Comparison of ENCODE assay signal across 26 cellular contexts in genomic region chr2:127098711-127099110, GRCh38. TPM values are rescaled to one million over a fixed set of nuclear protein-coding genes. Genes with fewer than 3 reads are reported as not detected.
A peak's percentile ranks its signal among the peaks of the same experiment; 100 is the strongest.
DNase-seq lines count a peak whose midpoint lies in the region; ATAC-seq and TF ChIP-seq lines count a peak whose summit lies in the region.
"Had no signal": no experiment of that assay in that cellular context is flagged by ENCODE, and none has a peak within 500 bp of the region (broad histone marks: within the 10 kb centered on the region; RNA-seq: fewer than 3 reads in every experiment).

No MANE protein-coding gene starts in this region.

- peaks cover 91% of the 10 kb centered on the region for H4K20me1 ChIP-seq in BLaER1
- no peaks in the 10 kb centered on the region for H4K20me1 ChIP-seq in MM.1S (ENCODE audit: insufficient read depth, low read length)

- H3K4me3 Mint-ChIP-seq in activated CD8-positive, alpha-beta memory T cell treated with anti-CD3 and anti-CD28 coated beads, Interleukin-2, amount 10 ng/mL, durations not matched to agents 7 days and 5 days = no peak overlapping the region
- H3K4me3 Mint-ChIP-seq: CD14-positive monocyte, WTC11 had no signal

- no peaks in the 10 kb centered on the region for H3K9me3 Mint-ChIP-seq in activated CD8-positive, alpha-beta memory T cell treated with anti-CD3 and anti-CD28 coated beads, Interleukin-2, amount 10 ng/mL, durations not matched to agents 7 days and 5 days (ENCODE audit: low read depth)
- H3K9me3 Mint-ChIP-seq: activated naive CD4-positive, alpha-beta T cell treated with anti-CD3 and anti-CD28 coated beads, Interleukin-2, amount 50 U/mL, for 72 hours; activated T-helper 2 cell treated with anti-CD3 and anti-CD28 coated beads, Interferon-gamma antibody, Interleukin-2, Interleukin-4, amounts not matched to agents 10 μg/mL and 5 μg/mL and 100 μg/mL, durations not matched to agents 14 hours and 24 hours and 36 hours; CD14-positive monocyte; WTC11 had no signal

- H3K4me1 ChIP-seq in BLaER1 (peaks cover 100% of the 10 kb centered on the region), MM.1S (ENCODE audit: low read length) (no peaks in the 10 kb centered on the region)

- H3K27me3 Mint-ChIP-seq in activated CD8-positive, alpha-beta memory T cell treated with anti-CD3 and anti-CD28 coated beads, Interleukin-2, amount 10 ng/mL, durations not matched to agents 7 days and 5 days = no peaks in the 10 kb centered on the region

- H3K9me2 ChIP-seq in MM.1S (replicated peaks; ENCODE audit: insufficient read depth, low read length) = no peaks in the 10 kb centered on the region

- H3K79me2 ChIP-seq in MM.1S (ENCODE audit: low read length) = no peaks in the 10 kb centered on the region

- intact Hi-C loops in sciatic nerve (cut with DNase I) = no loop called here

- H3K4me2 ChIP-seq in BLaER1 = peak overlapping the region; percentile 100
- no peak overlapping the region for H3K4me2 ChIP-seq in MM.1S (ENCODE audit: low read depth, low read length)
- H3K4me2 ChIP-seq: hepatocyte had no signal

- peaks cover 26% of the 10 kb centered on the region for H3K36me3 ChIP-seq in BLaER1
- H3K36me3 ChIP-seq in MM.1S (replicated peaks; ENCODE audit: insufficient read depth, low read length) = no peaks in the 10 kb centered on the region
- H3K36me3 ChIP-seq: thyroid gland had no signal

- no peaks in the 10 kb centered on the region for H3K4me1 Mint-ChIP-seq in activated CD8-positive, alpha-beta memory T cell treated with anti-CD3 and anti-CD28 coated beads, Interleukin-2, amount 10 ng/mL, durations not matched to agents 7 days and 5 days

- H3F3A ChIP-seq in MM.1S (ENCODE audit: insufficient read depth, low read length) = no peaks in the 10 kb centered on the region

- no peaks in the 10 kb centered on the region for H3K9me3 ChIP-seq in BLaER1
- H3K9me3 ChIP-seq in MM.1S (replicated peaks; ENCODE audit: insufficient read depth, low read length) = no peaks in the 10 kb centered on the region
- H3K9me3 ChIP-seq: mucosa of descending colon, thyroid gland had no signal

- H3K27ac ChIP-seq in BLaER1 = peak overlapping the region; percentile 96
- H3K27ac ChIP-seq in VCaP = peak overlapping the region; percentile 82; the same call in 1 of the 2 replicates
- H3K27ac ChIP-seq in layer of hippocampus (ENCODE audit: low read depth, low read length) = peak overlapping the region; percentile 38
- H3K27ac ChIP-seq in MM.1S (ENCODE audit: low read length) = no peak overlapping the region
- H3K27ac ChIP-seq: thyroid gland had no signal

- ATAC-seq in sciatic nerve = no peak
- no peak for ATAC-seq in activated CD8-positive, alpha-beta memory T cell treated with anti-CD3 and anti-CD28 coated beads, Interleukin-2, amount 10 ng/mL, durations not matched to agents 7 days and 5 days
- ATAC-seq: activated naive CD4-positive, alpha-beta T cell treated with anti-CD3 and anti-CD28 coated beads, Interleukin-2, amount 50 U/mL, for 72 hours; mucosa of descending colon; WTC11 had no signal

- no peak overlapping the region for H3K27ac Mint-ChIP-seq in activated CD8-positive, alpha-beta memory T cell treated with anti-CD3 and anti-CD28 coated beads, Interleukin-2, amount 10 ng/mL, durations not matched to agents 7 days and 5 days
- H3K27ac Mint-ChIP-seq: activated naive CD4-positive, alpha-beta T cell treated with anti-CD3 and anti-CD28 coated beads, Interleukin-2, amount 50 U/mL, for 72 hours; activated T-helper 2 cell treated with anti-CD3 and anti-CD28 coated beads, Interferon-gamma antibody, Interleukin-2, Interleukin-4, amounts not matched to agents 10 μg/mL and 5 μg/mL and 100 μg/mL, durations not matched to agents 14 hours and 24 hours and 36 hours; CD14-positive monocyte; WTC11 had no signal

- DNase-seq in sciatic nerve (ENCODE audit: low spot score) (peak; percentile 61), MM.1S (no peak)
- no peak for DNase-seq in activated CD8-positive, alpha-beta memory T cell treated with anti-CD3 and anti-CD28 coated beads, Interleukin-2, amount 10 ng/mL, durations not matched to agents 7 days and 5 days
- DNase-seq in activated CD4-positive, alpha-beta T cell treated with anti-CD3 and anti-CD28 coated beads for 4 hours = no peak
- DNase-seq in activated T-cell treated with anti-CD3 and anti-CD28 coated beads, Interleukin-2, amount 50 U/mL, for 48 hours = no peak
- DNase-seq: activated CD4-positive, alpha-beta T cell treated with anti-CD3 and anti-CD28 coated beads, Interleukin-2, amount 50 U/mL, for 4 hours; activated CD8-positive, alpha-beta memory T cell treated with anti-CD3 and anti-CD28 coated beads, Interleukin-2, amount 50 U/mL, for 4 hours; cerebellar nuclear complex; effector CD8-positive, alpha-beta T cell; IMR-90; NCI-H1092 treated with DMSO at 0.1 percent for 48 hours; NCI-H2081; NCI-H345; stimulated activated CD4-positive, alpha-beta T cell treated with anti-CD3 and anti-CD28 coated beads, Interleukin-4, amount 100 ng/mL, for 1 hour; stimulated activated naive CD4-positive, alpha-beta T cell treated with Interleukin-2 at 50 U/mL for 16 hours; T-helper 9 cell had no signal

- no peaks in the 10 kb centered on the region for H3K36me3 Mint-ChIP-seq in activated CD8-positive, alpha-beta memory T cell treated with anti-CD3 and anti-CD28 coated beads, Interleukin-2, amount 10 ng/mL, durations not matched to agents 7 days and 5 days
- H3K36me3 Mint-ChIP-seq: activated naive CD4-positive, alpha-beta T cell treated with anti-CD3 and anti-CD28 coated beads, Interleukin-2, amount 50 U/mL, for 72 hours; CD14-positive monocyte; WTC11 had no signal

- H3K27me3 ChIP-seq in BLaER1 = no peaks in the 10 kb centered on the region
- no peaks in the 10 kb centered on the region for H3K27me3 ChIP-seq in layer of hippocampus (ENCODE audit: control insufficient read depth, insufficient read depth, low read length)
- no peaks in the 10 kb centered on the region for H3K27me3 ChIP-seq in MM.1S (replicated peaks; ENCODE audit: insufficient read depth, low read length)
- H3K27me3 ChIP-seq: hepatocyte, thyroid gland had no signal

- no peak overlapping the region for H3K4me3 ChIP-seq in BLaER1
- no peak overlapping the region for H3K4me3 ChIP-seq in MM.1S (ENCODE audit: low read length)
- H3K4me3 ChIP-seq: hepatocyte, mucosa of descending colon, thyroid gland had no signal

- H3K9ac ChIP-seq in BLaER1 = peak overlapping the region; percentile 66
- no peak overlapping the region for H3K9ac ChIP-seq in MM.1S (ENCODE audit: low read length)

- CTCF ChIA-PET in activated CD8-positive, alpha-beta memory T cell treated with anti-CD3 and anti-CD28 coated beads, Interleukin-2, amount 10 ng/mL, durations not matched to agents 7 days and 5 days (lab: Charles Lee) = no interaction called here

- TF ChIP-seq CTCF in VCaP (conservative IDR thresholded peaks at IDR 0.05) (no peak), MM.1S (IDR thresholded peaks at IDR 0.05; ENCODE audit: low read length) (no peak)

- no peak overlapping the region for H2AFZ ChIP-seq in MM.1S (ENCODE audit: low read length)
- H2AFZ ChIP-seq: hepatocyte had no signal

RNA-seq across cellular contexts. Expression of gene BIN1, which starts 8.2 kb away (rescaled TPM):
- 62.8 TPM for total RNA-seq in sciatic nerve
- total RNA-seq in activated CD8-positive, alpha-beta memory T cell treated with anti-CD3 and anti-CD28 coated beads, Interleukin-2, amount 10 ng/mL, durations not matched to agents 7 days and 5 days = 100 to 1,000 TPM; 105 to 152 TPM
